ENCODE assay signal across 1 cellular context in the genomic region with DNA sequence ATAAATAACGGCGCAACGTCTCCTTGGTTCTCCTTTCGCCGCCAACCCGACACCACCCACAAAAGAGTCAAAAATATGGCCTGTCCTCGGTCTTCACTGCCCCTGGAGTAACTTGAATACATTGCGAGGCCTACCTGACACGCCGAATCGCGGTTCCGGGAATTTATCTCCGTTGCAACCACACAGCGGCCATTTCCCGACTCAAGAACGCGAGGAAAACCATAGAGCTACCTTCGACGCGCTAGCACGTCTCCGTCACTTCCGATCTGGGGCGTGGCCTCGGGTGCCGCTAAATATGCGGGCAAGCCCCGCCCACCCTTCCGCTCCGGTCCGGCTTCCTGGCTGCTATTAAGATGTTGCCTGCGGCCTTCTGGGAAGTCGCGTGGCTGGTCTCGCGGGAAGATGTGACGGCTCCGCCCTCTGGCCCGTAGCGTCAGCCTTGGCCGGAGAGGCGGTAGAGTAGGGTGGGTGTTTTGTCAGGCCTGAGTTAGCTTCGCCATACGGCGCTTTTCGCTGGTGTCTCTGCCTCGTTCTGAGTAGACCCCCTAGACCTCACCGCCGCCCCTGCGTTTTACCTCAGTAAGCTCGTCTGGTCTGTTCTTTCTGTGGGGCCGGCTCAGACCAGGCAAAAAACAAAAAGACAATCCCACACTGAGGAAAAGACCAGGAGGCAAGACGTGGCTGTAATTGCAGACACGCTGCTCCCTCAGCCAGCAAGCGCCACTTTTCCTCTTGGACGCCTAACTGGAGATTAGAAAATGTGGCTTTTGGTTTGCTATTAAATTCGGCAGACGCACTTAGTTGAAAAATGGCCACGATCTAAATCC.
TF ChIP-seq lines count a peak whose summit lies in the region.

A gene with protein sequence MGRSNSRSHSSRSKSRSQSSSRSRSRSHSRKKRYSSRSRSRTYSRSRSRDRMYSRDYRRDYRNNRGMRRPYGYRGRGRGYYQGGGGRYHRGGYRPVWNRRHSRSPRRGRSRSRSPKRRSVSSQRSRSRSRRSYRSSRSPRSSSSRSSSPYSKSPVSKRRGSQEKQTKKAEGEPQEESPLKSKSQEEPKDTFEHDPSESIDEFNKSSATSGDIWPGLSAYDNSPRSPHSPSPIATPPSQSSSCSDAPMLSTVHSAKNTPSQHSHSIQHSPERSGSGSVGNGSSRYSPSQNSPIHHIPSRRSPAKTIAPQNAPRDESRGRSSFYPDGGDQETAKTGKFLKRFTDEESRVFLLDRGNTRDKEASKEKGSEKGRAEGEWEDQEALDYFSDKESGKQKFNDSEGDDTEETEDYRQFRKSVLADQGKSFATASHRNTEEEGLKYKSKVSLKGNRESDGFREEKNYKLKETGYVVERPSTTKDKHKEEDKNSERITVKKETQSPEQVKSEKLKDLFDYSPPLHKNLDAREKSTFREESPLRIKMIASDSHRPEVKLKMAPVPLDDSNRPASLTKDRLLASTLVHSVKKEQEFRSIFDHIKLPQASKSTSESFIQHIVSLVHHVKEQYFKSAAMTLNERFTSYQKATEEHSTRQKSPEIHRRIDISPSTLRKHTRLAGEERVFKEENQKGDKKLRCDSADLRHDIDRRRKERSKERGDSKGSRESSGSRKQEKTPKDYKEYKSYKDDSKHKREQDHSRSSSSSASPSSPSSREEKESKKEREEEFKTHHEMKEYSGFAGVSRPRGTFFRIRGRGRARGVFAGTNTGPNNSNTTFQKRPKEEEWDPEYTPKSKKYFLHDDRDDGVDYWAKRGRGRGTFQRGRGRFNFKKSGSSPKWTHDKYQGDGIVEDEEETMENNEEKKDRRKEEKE (minus strand): TSS at position 268 of the 827 bp plus-strand sequence. CDS start 9,980 bp downstream, outside the sequence.

TF ChIP-seq in HepG2, 621 proteins besides CTCF, POLR2A, EP300 and RAD21 (continued from another document and continues in another):
- TF ChIP-seq, protein P1, sequence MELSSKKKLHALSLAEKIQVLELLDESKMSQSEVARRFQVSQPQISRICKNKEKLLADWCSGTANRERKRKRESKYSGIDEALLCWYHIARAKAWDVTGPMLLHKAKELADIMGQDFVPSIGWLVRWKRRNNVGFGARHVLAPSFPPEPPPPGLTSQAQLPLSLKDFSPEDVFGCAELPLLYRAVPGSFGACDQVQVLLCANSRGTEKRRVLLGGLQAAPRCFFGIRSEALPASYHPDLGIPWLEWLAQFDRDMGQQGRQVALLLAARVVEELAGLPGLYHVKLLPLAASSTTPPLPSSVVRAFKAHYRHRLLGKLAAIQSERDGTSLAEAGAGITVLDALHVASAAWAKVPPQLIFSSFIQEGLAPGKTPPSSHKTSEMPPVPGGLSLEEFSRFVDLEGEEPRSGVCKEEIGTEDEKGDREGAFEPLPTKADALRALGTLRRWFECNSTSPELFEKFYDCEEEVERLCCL (CRISPR knock-in tag; IDR thresholded peaks at IDR 0.05; ENCODE audit: borderline replicate concordance) = 0 out of 2 replicates have a peak, but pooled peaks have one; percentile 74
- TF ChIP-seq ZNF337 (CRISPR knock-in tag; IDR thresholded peaks at IDR 0.05; ENCODE audit: borderline replicate concordance, low read depth) (peak; percentile 36; the same call in 1 of the 2 replicates), PAX8 (CRISPR knock-in tag; IDR thresholded peaks at IDR 0.05; ENCODE audit: borderline replicate concordance) (no peak), DPF2 (CRISPR knock-in tag; IDR thresholded peaks at IDR 0.05; ENCODE audit: borderline replicate concordance, low read depth) (no peak), ZFP36 (IDR thresholded peaks at IDR 0.05; ENCODE audit: borderline replicate concordance, low read depth, low read length, partially characterized antibody) (no peak), GFI1 (CRISPR knock-in tag; IDR thresholded peaks at IDR 0.05; ENCODE audit: borderline replicate concordance) (peak; percentile 44), ZNF589 (CRISPR knock-in tag; conservative IDR thresholded peaks at IDR 0.05) (0 out of 2 replicates have a peak, but pooled peaks have one; percentile 78), ZNF772 (CRISPR knock-in tag; IDR thresholded peaks at IDR 0.05) (no peak; the same call in 1 of the 2 replicates), HOXA5 (CRISPR knock-in tag; IDR thresholded peaks at IDR 0.05) (peak; percentile 64; the same call in 1 of the 2 replicates), ZKSCAN8 (CRISPR knock-in tag; IDR thresholded peaks at IDR 0.05; ENCODE audit: borderline replicate concordance) (peak; percentile 25; the same call in 1 of the 2 replicates), EED (CRISPR knock-in tag; IDR thresholded peaks at IDR 0.05) (peak; percentile 62; the same call in 1 of the 2 replicates), ZNF3 (CRISPR knock-in tag; IDR thresholded peaks at IDR 0.05) (no peak), ATF7 (IDR thresholded peaks at IDR 0.05) (no peak), ATF7 (CRISPR knock-in tag; IDR thresholded peaks at IDR 0.05) (peak; percentile 75; the same call in 1 of the 2 replicates), ZBTB3 (CRISPR knock-in tag; IDR thresholded peaks at IDR 0.05; ENCODE audit: borderline replicate concordance, low read depth) (no peak), SMYD3 (CRISPR knock-in tag; IDR thresholded peaks at IDR 0.05) (peak; percentile 92), PITX1 (CRISPR knock-in tag; IDR thresholded peaks at IDR 0.05) (no peak), ZNF562 (CRISPR knock-in tag; IDR thresholded peaks at IDR 0.05; ENCODE audit: borderline replicate concordance) (no peak), ZNF263 (CRISPR knock-in tag; IDR thresholded peaks at IDR 0.05) (no peak; the same call in 1 of the 2 replicates), ZNF224 (CRISPR knock-in tag; IDR thresholded peaks at IDR 0.05) (no peak; the same call in 1 of the 2 replicates), ZBTB21 (CRISPR knock-in tag; IDR thresholded peaks at IDR 0.05) (no peak), ZNF33B (CRISPR knock-in tag; IDR thresholded peaks at IDR 0.05) (peak; percentile 84), NBN (conservative IDR thresholded peaks at IDR 0.05) (no peak), MBNL3 (CRISPR knock-in tag; conservative IDR thresholded peaks at IDR 0.05) (no peak)
- TF ChIP-seq, protein P2, sequence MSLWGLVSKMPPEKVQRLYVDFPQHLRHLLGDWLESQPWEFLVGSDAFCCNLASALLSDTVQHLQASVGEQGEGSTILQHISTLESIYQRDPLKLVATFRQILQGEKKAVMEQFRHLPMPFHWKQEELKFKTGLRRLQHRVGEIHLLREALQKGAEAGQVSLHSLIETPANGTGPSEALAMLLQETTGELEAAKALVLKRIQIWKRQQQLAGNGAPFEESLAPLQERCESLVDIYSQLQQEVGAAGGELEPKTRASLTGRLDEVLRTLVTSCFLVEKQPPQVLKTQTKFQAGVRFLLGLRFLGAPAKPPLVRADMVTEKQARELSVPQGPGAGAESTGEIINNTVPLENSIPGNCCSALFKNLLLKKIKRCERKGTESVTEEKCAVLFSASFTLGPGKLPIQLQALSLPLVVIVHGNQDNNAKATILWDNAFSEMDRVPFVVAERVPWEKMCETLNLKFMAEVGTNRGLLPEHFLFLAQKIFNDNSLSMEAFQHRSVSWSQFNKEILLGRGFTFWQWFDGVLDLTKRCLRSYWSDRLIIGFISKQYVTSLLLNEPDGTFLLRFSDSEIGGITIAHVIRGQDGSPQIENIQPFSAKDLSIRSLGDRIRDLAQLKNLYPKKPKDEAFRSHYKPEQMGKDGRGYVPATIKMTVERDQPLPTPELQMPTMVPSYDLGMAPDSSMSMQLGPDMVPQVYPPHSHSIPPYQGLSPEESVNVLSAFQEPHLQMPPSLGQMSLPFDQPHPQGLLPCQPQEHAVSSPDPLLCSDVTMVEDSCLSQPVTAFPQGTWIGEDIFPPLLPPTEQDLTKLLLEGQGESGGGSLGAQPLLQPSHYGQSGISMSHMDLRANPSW (CRISPR knock-in tag; IDR thresholded peaks at IDR 0.05; ENCODE audit: borderline replicate concordance) = peak; percentile 64; the same call in 1 of the 2 replicates
- TF ChIP-seq, protein P3, sequence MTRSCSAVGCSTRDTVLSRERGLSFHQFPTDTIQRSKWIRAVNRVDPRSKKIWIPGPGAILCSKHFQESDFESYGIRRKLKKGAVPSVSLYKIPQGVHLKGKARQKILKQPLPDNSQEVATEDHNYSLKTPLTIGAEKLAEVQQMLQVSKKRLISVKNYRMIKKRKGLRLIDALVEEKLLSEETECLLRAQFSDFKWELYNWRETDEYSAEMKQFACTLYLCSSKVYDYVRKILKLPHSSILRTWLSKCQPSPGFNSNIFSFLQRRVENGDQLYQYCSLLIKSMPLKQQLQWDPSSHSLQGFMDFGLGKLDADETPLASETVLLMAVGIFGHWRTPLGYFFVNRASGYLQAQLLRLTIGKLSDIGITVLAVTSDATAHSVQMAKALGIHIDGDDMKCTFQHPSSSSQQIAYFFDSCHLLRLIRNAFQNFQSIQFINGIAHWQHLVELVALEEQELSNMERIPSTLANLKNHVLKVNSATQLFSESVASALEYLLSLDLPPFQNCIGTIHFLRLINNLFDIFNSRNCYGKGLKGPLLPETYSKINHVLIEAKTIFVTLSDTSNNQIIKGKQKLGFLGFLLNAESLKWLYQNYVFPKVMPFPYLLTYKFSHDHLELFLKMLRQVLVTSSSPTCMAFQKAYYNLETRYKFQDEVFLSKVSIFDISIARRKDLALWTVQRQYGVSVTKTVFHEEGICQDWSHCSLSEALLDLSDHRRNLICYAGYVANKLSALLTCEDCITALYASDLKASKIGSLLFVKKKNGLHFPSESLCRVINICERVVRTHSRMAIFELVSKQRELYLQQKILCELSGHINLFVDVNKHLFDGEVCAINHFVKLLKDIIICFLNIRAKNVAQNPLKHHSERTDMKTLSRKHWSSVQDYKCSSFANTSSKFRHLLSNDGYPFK (CRISPR knock-in tag; IDR thresholded peaks at IDR 0.05; ENCODE audit: borderline replicate concordance) = peak; percentile 94; the same call in 1 of the 2 replicates
- TF ChIP-seq, protein P4, sequence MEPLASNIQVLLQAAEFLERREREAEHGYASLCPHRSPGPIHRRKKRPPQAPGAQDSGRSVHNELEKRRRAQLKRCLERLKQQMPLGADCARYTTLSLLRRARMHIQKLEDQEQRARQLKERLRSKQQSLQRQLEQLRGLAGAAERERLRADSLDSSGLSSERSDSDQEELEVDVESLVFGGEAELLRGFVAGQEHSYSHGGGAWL (CRISPR knock-in tag; IDR thresholded peaks at IDR 0.05) = peak; percentile 51; the same call in 1 of the 2 replicates
- TF ChIP-seq, protein P5, sequence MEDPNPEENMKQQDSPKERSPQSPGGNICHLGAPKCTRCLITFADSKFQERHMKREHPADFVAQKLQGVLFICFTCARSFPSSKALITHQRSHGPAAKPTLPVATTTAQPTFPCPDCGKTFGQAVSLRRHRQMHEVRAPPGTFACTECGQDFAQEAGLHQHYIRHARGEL (CRISPR knock-in tag; IDR thresholded peaks at IDR 0.05) = no peak
- TF ChIP-seq, protein P6, sequence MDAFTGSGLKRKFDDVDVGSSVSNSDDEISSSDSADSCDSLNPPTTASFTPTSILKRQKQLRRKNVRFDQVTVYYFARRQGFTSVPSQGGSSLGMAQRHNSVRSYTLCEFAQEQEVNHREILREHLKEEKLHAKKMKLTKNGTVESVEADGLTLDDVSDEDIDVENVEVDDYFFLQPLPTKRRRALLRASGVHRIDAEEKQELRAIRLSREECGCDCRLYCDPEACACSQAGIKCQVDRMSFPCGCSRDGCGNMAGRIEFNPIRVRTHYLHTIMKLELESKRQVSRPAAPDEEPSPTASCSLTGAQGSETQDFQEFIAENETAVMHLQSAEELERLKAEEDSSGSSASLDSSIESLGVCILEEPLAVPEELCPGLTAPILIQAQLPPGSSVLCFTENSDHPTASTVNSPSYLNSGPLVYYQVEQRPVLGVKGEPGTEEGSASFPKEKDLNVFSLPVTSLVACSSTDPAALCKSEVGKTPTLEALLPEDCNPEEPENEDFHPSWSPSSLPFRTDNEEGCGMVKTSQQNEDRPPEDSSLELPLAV (CRISPR knock-in tag; conservative IDR thresholded peaks at IDR 0.05; ENCODE audit: low read depth) = no peak
- TF ChIP-seq, protein P7, sequence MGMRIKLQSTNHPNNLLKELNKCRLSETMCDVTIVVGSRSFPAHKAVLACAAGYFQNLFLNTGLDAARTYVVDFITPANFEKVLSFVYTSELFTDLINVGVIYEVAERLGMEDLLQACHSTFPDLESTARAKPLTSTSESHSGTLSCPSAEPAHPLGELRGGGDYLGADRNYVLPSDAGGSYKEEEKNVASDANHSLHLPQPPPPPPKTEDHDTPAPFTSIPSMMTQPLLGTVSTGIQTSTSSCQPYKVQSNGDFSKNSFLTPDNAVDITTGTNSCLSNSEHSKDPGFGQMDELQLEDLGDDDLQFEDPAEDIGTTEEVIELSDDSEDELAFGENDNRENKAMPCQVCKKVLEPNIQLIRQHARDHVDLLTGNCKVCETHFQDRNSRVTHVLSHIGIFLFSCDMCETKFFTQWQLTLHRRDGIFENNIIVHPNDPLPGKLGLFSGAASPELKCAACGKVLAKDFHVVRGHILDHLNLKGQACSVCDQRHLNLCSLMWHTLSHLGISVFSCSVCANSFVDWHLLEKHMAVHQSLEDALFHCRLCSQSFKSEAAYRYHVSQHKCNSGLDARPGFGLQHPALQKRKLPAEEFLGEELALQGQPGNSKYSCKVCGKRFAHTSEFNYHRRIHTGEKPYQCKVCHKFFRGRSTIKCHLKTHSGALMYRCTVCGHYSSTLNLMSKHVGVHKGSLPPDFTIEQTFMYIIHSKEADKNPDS (CRISPR knock-in tag; IDR thresholded peaks at IDR 0.05) = peak; percentile 16; the same call in 1 of the 2 replicates
- TF ChIP-seq, protein P8, sequence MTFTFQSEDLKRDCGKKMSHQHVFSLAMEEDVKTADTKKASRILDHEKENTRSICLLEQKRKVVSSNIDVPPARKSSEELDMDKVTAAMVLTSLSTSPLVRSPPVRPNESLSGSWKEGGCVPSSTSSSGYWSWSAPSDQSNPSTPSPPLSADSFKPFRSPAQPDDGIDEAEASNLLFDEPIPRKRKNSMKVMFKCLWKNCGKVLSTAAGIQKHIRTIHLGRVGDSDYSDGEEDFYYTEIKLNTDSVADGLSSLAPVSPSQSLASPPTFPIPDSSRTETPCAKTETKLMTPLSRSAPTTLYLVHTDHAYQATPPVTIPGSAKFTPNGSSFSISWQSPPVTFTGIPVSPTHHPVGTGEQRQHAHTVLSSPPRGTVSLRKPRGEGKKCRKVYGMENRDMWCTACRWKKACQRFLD (CRISPR knock-in tag; IDR thresholded peaks at IDR 0.05; ENCODE audit: borderline replicate concordance) = no peak; the same call in 1 of the 2 replicates
- TF ChIP-seq, protein P9, sequence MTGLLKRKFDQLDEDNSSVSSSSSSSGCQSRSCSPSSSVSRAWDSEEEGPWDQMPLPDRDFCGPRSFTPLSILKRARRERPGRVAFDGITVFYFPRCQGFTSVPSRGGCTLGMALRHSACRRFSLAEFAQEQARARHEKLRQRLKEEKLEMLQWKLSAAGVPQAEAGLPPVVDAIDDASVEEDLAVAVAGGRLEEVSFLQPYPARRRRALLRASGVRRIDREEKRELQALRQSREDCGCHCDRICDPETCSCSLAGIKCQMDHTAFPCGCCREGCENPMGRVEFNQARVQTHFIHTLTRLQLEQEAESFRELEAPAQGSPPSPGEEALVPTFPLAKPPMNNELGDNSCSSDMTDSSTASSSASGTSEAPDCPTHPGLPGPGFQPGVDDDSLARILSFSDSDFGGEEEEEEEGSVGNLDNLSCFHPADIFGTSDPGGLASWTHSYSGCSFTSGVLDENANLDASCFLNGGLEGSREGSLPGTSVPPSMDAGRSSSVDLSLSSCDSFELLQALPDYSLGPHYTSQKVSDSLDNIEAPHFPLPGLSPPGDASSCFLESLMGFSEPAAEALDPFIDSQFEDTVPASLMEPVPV (CRISPR knock-in tag; IDR thresholded peaks at IDR 0.05) = peak; percentile 66; the same call in 1 of the 2 replicates
